ENCODE assay signal across 8 cellular contexts in genomic region chr19:17579523-17580244, GRCh38.
DNase-seq lines count a peak whose midpoint lies in the region; ATAC-seq and TF ChIP-seq lines count a peak whose summit lies in the region.

No MANE protein-coding gene starts in this region.

- peak; percentile 24 for DNase-seq in NCI-H146 (lab: John Stamatoyannopoulos, UW)
- DNase-seq in NCI-H146 treated with DMSO at 0.1 percent for 48 hours (lab: John Stamatoyannopoulos, UW; ENCODE audit: unreplicated experiment), result no peak
- peak; percentile 46 for DNase-seq in UCSD-AML1 (lab: John Stamatoyannopoulos, UW; ENCODE audit: unreplicated experiment)
- peak; percentile 36 to 75 for DNase-seq in foreskin fibroblast
- DNase-seq in retina, result peak; percentile 42

- no peak overlapping the region for H3K4me3 ChIP-seq in foreskin fibroblast (ENCODE audit: low read depth in 1 of 2, low read length in 2 of 2)

- TF ChIP-seq CTCF in foreskin fibroblast (IDR thresholded peaks at IDR 0.05; ENCODE audit: low read depth, low read length), result no peak

- TF ChIP-seq RAD21 in Ishikawa (IDR thresholded peaks at IDR 0.05; ENCODE audit: low read depth), result no peak

- no peak for TF ChIP-seq EP300 in Ishikawa (IDR thresholded peaks at IDR 0.05; ENCODE audit: borderline replicate concordance)

- ATAC-seq in HG03025 (IDR thresholded peaks at IDR 0.05; ENCODE audit: low FRiP score, unreplicated experiment), result no peak
- ATAC-seq in GM18498 (IDR thresholded peaks at IDR 0.05; ENCODE audit: unreplicated experiment), result no peak

TF ChIP-seq in Ishikawa, 13 proteins besides CTCF, POLR2A, EP300 and RAD21:
- TF ChIP-seq YY1 (IDR thresholded peaks at IDR 0.05; ENCODE audit: low read depth) (no peak), ZBTB7A (IDR thresholded peaks at IDR 0.05; ENCODE audit: low read depth) (no peak), TCF12 (IDR thresholded peaks at IDR 0.05; ENCODE audit: low read depth) (no peak), EGR1 (IDR thresholded peaks at IDR 0.05) (no peak), NFIC (IDR thresholded peaks at IDR 0.05) (no peak), TAF1 (IDR thresholded peaks at IDR 0.05; ENCODE audit: low read depth) (no peak), CEBPB (IDR thresholded peaks at IDR 0.05) (no peak), MAX (IDR thresholded peaks at IDR 0.05) (peak; percentile 55), REST (IDR thresholded peaks at IDR 0.05; ENCODE audit: low read depth) (no peak), CREB1 (IDR thresholded peaks at IDR 0.05; ENCODE audit: low read depth) (no peak), USF1 (IDR thresholded peaks at IDR 0.05) (peak; percentile 96), FOXM1 (IDR thresholded peaks at IDR 0.05; ENCODE audit: borderline replicate concordance, low read depth) (no peak), TEAD4 (IDR thresholded peaks at IDR 0.05) (no peak)
